ENCODE assay signal across 8 cellular contexts in genomic region chr1:161530158-161530557, GRCh38. TPM values are rescaled to one million over a fixed set of nuclear protein-coding genes. Genes with fewer than 3 reads are reported as not detected.
A peak's percentile ranks its signal among the peaks of the same experiment; 100 is the strongest.
DNase-seq lines count a peak whose midpoint lies in the region; ATAC-seq and TF ChIP-seq lines count a peak whose summit lies in the region.
"Not testable (repeated sequence)": the region's sequence is repeated elsewhere in the genome, so short reads cannot be mapped to it uniquely, and the experiment has no call there.

No MANE protein-coding gene starts in this region.

- peak overlapping the region; percentile 93 for H3K4me3 Mint-ChIP-seq in activated naive CD4-positive, alpha-beta T cell treated with anti-CD3 and anti-CD28 coated beads, Interleukin-2, amount 50 U/mL, for 24 hours
- peak overlapping the region; percentile 99 for H3K4me3 Mint-ChIP-seq in neural crest cell
- H3K4me3 Mint-ChIP-seq in stimulated activated naive CD8-positive, alpha-beta T cell treated with anti-CD3 and anti-CD28 coated beads, Interleukin-15, Interleukin-2, amounts not matched to agents 100 ng/mL and 50 ng/mL, for 24 hours: peak overlapping the region; percentile 90

- not testable (repeated sequence) for H3K9me3 Mint-ChIP-seq in activated naive CD4-positive, alpha-beta T cell treated with anti-CD3 and anti-CD28 coated beads, Interleukin-2, amount 50 U/mL, for 24 hours; neural crest cell; stimulated activated naive CD8-positive, alpha-beta T cell treated with anti-CD3 and anti-CD28 coated beads, Interleukin-15, Interleukin-2, amounts not matched to agents 100 ng/mL and 50 ng/mL, for 24 hours

- DNase-seq in EL (peak; percentile 76), NCI-H1105 treated with DMSO at 0.1 percent for 48 hours (lab: John Stamatoyannopoulos, UW) (peak; percentile 62), T follicular helper cell (ENCODE audit: low read depth) (peak; percentile 48), foreskin melanocyte (peak; percentile 63), neural crest cell (ENCODE audit: low read depth, low spot score) (peak; percentile 59)

- not testable (repeated sequence) for H3K4me1 Mint-ChIP-seq in activated naive CD4-positive, alpha-beta T cell treated with anti-CD3 and anti-CD28 coated beads, Interleukin-2, amount 50 U/mL, for 24 hours
- peaks cover 33% of the 10 kb centered on the region for H3K4me1 Mint-ChIP-seq in neural crest cell
- peaks cover 21% of the 10 kb centered on the region for H3K4me1 Mint-ChIP-seq in stimulated activated naive CD8-positive, alpha-beta T cell treated with anti-CD3 and anti-CD28 coated beads, Interleukin-15, Interleukin-2, amounts not matched to agents 100 ng/mL and 50 ng/mL, for 24 hours (ENCODE audit: low read depth)

- TF ChIP-seq CTCF in neural crest cell (conservative IDR thresholded peaks at IDR 0.05): not testable (repeated sequence)

- not testable (repeated sequence) for H3K36me3 Mint-ChIP-seq in activated naive CD4-positive, alpha-beta T cell treated with anti-CD3 and anti-CD28 coated beads, Interleukin-2, amount 50 U/mL, for 24 hours; neural crest cell (ENCODE audit: low read depth); stimulated activated naive CD8-positive, alpha-beta T cell treated with anti-CD3 and anti-CD28 coated beads, Interleukin-15, Interleukin-2, amounts not matched to agents 100 ng/mL and 50 ng/mL, for 24 hours (ENCODE audit: low read depth)

- H3K27ac Mint-ChIP-seq in activated naive CD4-positive, alpha-beta T cell treated with anti-CD3 and anti-CD28 coated beads, Interleukin-2, amount 50 U/mL, for 24 hours: peak overlapping the region; percentile 99
- peak overlapping the region; percentile 84 for H3K27ac Mint-ChIP-seq in neural crest cell (ENCODE audit: unreplicated experiment)
- H3K27ac Mint-ChIP-seq in stimulated activated naive CD8-positive, alpha-beta T cell treated with anti-CD3 and anti-CD28 coated beads, Interleukin-15, Interleukin-2, amounts not matched to agents 100 ng/mL and 50 ng/mL, for 24 hours: peak overlapping the region; percentile 96

- ATAC-seq in HG02610 (IDR thresholded peaks at IDR 0.05; ENCODE audit: unreplicated experiment): peak; percentile 38

- H3K27me3 Mint-ChIP-seq in activated naive CD4-positive, alpha-beta T cell treated with anti-CD3 and anti-CD28 coated beads, Interleukin-2, amount 50 U/mL, for 24 hours: not testable (repeated sequence)
- H3K27me3 Mint-ChIP-seq in neural crest cell (ENCODE audit: low read depth): peaks cover 72% of the 10 kb centered on the region
- H3K27me3 Mint-ChIP-seq in stimulated activated naive CD8-positive, alpha-beta T cell treated with anti-CD3 and anti-CD28 coated beads, Interleukin-15, Interleukin-2, amounts not matched to agents 100 ng/mL and 50 ng/mL, for 24 hours: peaks cover 21% of the 10 kb centered on the region

RNA-seq across cellular contexts. Expression of gene HSPA6, which starts 5.8 kb away (rescaled TPM):
- total RNA-seq in neural crest cell: not detected in 2 replicates

RNA-seq across cellular contexts. Expression of gene FCGR3A, which starts 19.5 kb away (rescaled TPM):
- total RNA-seq in neural crest cell: not detected in 2 replicates

RNA-seq across cellular contexts. Expression of gene FCGR2A, which starts 24.9 kb away (rescaled TPM):
- total RNA-seq in neural crest cell: not detected in 2 replicates

Comparison
In these comparisons a context has a peak if more than half of its experiments do, and no peak if none do; other contexts are left out.
1. Peak in every context shown above with its lines: DNase-seq and ATAC-seq.